In the genomic region with DNA sequence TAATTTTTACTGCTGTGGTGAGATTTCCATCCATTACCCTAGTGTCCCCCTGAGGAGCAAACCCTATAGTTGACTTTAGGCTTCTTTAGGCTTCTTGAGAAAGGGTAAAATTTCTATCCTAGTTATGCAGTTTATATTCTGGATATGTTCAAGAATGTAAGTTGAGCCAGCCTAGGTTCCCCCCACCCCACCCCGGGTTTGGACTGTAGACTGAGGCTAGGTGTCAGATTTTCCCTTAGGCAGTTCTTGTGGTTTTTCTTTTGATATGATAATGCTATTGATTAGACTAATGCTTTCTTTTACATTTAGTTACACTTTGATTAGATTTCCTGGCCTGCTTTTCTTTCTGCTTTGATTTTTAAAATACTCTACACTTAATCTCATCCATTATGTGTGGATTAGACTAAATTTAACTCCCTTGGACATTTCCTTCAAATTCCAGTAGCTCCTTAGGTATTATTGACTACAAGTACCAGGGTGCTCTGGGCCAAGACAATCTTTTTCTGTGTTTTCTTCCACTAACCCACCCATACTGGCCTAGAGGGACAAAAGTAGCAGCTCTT, we compare ENCODE assay signal across 1 cellular context.
TF ChIP-seq lines count a peak whose summit lies in the region.

No MANE protein-coding gene starts in this region.

TF ChIP-seq in IMR-90, 13 proteins besides CTCF, POLR2A, EP300 and RAD21:
- TF ChIP-seq NFE2L2 (IDR thresholded peaks at IDR 0.05; ENCODE audit: low read depth, low read length) (no peak), RCOR1 (IDR thresholded peaks at IDR 0.05; ENCODE audit: insufficient replicate concordance, low read length) (no peak), CHD1 (IDR thresholded peaks at IDR 0.05; ENCODE audit: low read depth, low read length) (no peak), RFX5 (IDR thresholded peaks at IDR 0.05; ENCODE audit: low read depth, low read length) (no peak), SMC3 (IDR thresholded peaks at IDR 0.05; ENCODE audit: low read depth, low read length) (no peak), BHLHE40 (IDR thresholded peaks at IDR 0.05; ENCODE audit: low read depth, low read length) (no peak), MAZ (IDR thresholded peaks at IDR 0.05; ENCODE audit: borderline replicate concordance, low read depth, low read length) (no peak), CEBPB (IDR thresholded peaks at IDR 0.05; ENCODE audit: low read depth, low read length) (no peak), MAFK (IDR thresholded peaks at IDR 0.05; ENCODE audit: low read depth, low read length) (no peak), MXI1 (IDR thresholded peaks at IDR 0.05; ENCODE audit: borderline replicate concordance, low read depth, low read length) (no peak), FOS (IDR thresholded peaks at IDR 0.05; ENCODE audit: low read depth, low read length) (no peak)
- TF ChIP-seq, protein P1, sequence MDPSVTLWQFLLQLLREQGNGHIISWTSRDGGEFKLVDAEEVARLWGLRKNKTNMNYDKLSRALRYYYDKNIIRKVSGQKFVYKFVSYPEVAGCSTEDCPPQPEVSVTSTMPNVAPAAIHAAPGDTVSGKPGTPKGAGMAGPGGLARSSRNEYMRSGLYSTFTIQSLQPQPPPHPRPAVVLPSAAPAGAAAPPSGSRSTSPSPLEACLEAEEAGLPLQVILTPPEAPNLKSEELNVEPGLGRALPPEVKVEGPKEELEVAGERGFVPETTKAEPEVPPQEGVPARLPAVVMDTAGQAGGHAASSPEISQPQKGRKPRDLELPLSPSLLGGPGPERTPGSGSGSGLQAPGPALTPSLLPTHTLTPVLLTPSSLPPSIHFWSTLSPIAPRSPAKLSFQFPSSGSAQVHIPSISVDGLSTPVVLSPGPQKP (IDR thresholded peaks at IDR 0.05; ENCODE audit: borderline replicate concordance, low read depth, low read length): no peak
- TF ChIP-seq, protein P2, sequence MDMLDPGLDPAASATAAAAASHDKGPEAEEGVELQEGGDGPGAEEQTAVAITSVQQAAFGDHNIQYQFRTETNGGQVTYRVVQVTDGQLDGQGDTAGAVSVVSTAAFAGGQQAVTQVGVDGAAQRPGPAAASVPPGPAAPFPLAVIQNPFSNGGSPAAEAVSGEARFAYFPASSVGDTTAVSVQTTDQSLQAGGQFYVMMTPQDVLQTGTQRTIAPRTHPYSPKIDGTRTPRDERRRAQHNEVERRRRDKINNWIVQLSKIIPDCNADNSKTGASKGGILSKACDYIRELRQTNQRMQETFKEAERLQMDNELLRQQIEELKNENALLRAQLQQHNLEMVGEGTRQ (IDR thresholded peaks at IDR 0.05; ENCODE audit: low read depth, low read length): no peak
TF ChIP-seq in IMR-90: peak in this region for 0.
